Comparison of ENCODE assay signal across 8 cellular contexts in the genomic region with DNA sequence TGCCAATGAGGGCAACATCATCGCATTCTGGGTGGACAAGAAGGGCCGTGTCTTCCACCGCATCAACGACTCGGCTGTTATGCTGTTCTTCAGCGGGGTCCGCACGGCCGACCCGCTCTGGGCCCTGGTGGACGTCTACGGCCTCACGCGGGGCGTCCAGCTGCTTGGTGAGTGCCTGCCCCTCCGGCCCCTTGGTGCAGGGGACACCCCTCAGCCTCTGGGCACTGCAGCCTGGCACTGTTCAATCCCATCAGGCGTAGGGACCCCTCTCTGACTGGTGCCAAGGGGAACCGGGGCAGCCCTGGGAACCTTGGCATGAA.
"Had no signal": no experiment of that assay in that cellular context is flagged by ENCODE, and none has a peak within 500 bp of the region (broad histone marks: within the 10 kb centered on the region; RNA-seq: fewer than 3 reads in every experiment).

No MANE protein-coding gene starts in this region.

- ATAC-seq: HCT116 had no signal

- H3K4me3 ChIP-seq: GM23248, HAP-1 had no signal

- DNase-seq: GM23248, GOT3, H7, HFFc6 had no signal

- H3K27ac ChIP-seq: GM23248 had no signal

- H3K4me1 Mint-ChIP-seq: IgD-negative memory B cell had no signal

- H3K9me3 ChIP-seq: HAP-1 had no signal

- H2AFZ ChIP-seq: GM23248 had no signal

- H3K27ac Mint-ChIP-seq: HFFc6, IgD-negative memory B cell had no signal

- H3K9me3 Mint-ChIP-seq: HFFc6, IgD-negative memory B cell had no signal

- H3K36me3 Mint-ChIP-seq: IgD-negative memory B cell had no signal

- H3K4me3 Mint-ChIP-seq: HFFc6, IgD-negative memory B cell had no signal

- FAIRE-seq: HTR-8/SVneo had no signal

- H3K36me3 ChIP-seq: HAP-1 had no signal

- H3K4me1 ChIP-seq: HAP-1 had no signal

- H3K9ac ChIP-seq: GM23248 had no signal
